Comparison of ENCODE assay signal across 1 cellular context in genomic region chr10:89384474-89385324, GRCh38.
TF ChIP-seq lines count a peak whose summit lies in the region.

No MANE protein-coding gene starts in this region.

TF ChIP-seq in HepG2, 621 proteins besides CTCF, POLR2A, EP300 and RAD21:
- no peak for TF ChIP-seq BHLHE40 (IDR thresholded peaks at IDR 0.05; ENCODE audit: low read length)
- no peak for TF ChIP-seq DPF2 (CRISPR knock-in tag; IDR thresholded peaks at IDR 0.05; ENCODE audit: borderline replicate concordance, low read depth)
- TF ChIP-seq KMT2A (CRISPR knock-in tag; IDR thresholded peaks at IDR 0.05): no peak
- no peak for TF ChIP-seq MEF2D (CRISPR knock-in tag; IDR thresholded peaks at IDR 0.05)
- no peak for TF ChIP-seq ZC3H13 (CRISPR knock-in tag; IDR thresholded peaks at IDR 0.05)
- TF ChIP-seq ZFAT (CRISPR knock-in tag; conservative IDR thresholded peaks at IDR 0.05): no peak
- TF ChIP-seq ZNF263 (CRISPR knock-in tag; IDR thresholded peaks at IDR 0.05): no peak
- TF ChIP-seq ZNF766 (CRISPR knock-in tag; IDR thresholded peaks at IDR 0.05; ENCODE audit: borderline replicate concordance): no peak
- no peak for TF ChIP-seq DNMT3B (CRISPR knock-in tag; conservative IDR thresholded peaks at IDR 0.05)
- TF ChIP-seq CBX5 (CRISPR knock-in tag; IDR thresholded peaks at IDR 0.05; ENCODE audit: borderline replicate concordance): no peak
